8 cellular contexts compared by ENCODE assay signal in the genomic region with DNA sequence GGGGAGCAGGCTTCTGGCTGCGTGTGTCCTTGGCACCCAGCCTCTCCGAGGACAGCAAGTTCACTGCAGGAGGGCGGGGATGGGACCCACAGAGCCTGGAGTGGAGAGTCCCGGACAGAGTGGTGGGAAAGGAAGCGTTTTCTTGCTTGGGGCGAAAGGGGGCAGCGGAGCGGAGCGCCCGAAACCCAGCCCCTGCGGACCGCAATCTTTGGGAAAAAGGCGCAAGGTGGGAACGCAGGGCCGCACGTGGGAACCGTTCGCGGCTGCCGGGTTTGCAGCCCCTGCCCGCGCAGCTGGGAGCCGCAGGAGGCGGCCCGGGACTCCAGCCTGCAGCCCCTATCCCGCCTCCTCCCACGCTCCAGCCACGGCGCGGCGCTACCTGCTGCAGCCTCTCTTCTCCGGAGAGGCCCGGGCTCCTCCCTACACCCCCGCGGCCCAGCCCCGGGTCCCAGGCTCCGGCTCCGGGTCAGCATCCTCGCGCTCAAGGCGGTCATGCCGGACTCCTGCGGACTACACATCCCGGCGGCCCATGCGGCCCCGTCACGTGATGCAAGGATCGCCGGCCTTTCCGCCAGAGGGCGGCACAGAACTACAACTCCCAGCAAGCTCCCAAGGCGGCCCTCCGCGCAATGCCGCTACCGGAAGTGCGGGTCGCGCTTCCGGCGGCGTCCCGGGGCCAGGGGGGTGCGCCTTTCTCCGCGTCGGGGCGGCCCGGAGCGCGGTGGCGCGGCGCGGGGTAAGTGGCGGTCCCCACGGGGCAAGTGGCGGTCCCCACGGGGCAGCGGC. TPM values are rescaled to one million over a fixed set of nuclear protein-coding genes. Genes with fewer than 3 reads are reported as not detected.
A peak's percentile ranks its signal among the peaks of the same experiment; 100 is the strongest.
DNase-seq lines count a peak whose midpoint lies in the region; ATAC-seq and TF ChIP-seq lines count a peak whose summit lies in the region.

A gene (minus strand): TSS at position 505 of the 786 bp plus-strand sequence. CDS start 11 bp downstream, at position 494.
A gene (plus strand): TSS at position 656 of the 786 bp plus-strand sequence. CDS start 631 bp downstream, outside the sequence.

- CTCF ChIA-PET in OCI-LY7 (lab: Charles Lee; ENCODE audit: unreplicated experiment): no interaction called here

- ATAC-seq in GM21447 (IDR thresholded peaks at IDR 0.05; ENCODE audit: unreplicated experiment): peak; percentile 90

- H3K79me2 ChIP-seq in OCI-LY7 (ENCODE audit: insufficient read depth, low read depth, low read length): peaks cover 12% of the 10 kb centered on the region; the same call in 1 of the 2 replicates

- H3K27ac ChIP-seq in HUES64 (ENCODE audit: low read depth, low read length) (no peak within 1 kb of the TSS), OCI-LY7 (ENCODE audit: low read depth, low read length, poor library complexity, severe bottlenecking) (peak within 1 kb of the TSS; percentile 32), epithelial cell of prostate (no peak within 1 kb of the TSS)

- POLR2A ChIA-PET in OCI-LY7 (lab: Charles Lee): interaction anchor here (1.0 to 1.4 kb wide), 2 partner anchors 55 to 107 kb away, joined by 3 to 4 read pairs; no protein-coding TSS in a partner anchor

- no TSS peak for BruUV-seq in OCI-LY7 (replicated peaks; lab: Mats Ljungman, UMichigan)

- H3K27me3 ChIP-seq in HUES64 (ENCODE audit: insufficient read depth, low read length): no peaks in the 10 kb centered on the region

- H3K9me3 ChIP-seq in HUES64 (ENCODE audit: insufficient read depth, low read depth, low read length) (no peaks in the 10 kb centered on the region), OCI-LY7 (ENCODE audit: low read length) (no peaks in the 10 kb centered on the region)

- under 1% methylated on average over 81 of the region's 81 CpGs for WGBS in HUES64

- H3K9me2 ChIP-seq in OCI-LY7 (ENCODE audit: insufficient read depth, low read length): no peaks in the 10 kb centered on the region

- H3K4me1 ChIP-seq in HUES64 (ENCODE audit: insufficient read depth, low read length) (peaks cover 9% of the 10 kb centered on the region; the same call in 1 of the 2 replicates), OCI-LY7 (ENCODE audit: insufficient read depth, low read length, poor library complexity, severe bottlenecking) (peaks cover 20% of the 10 kb centered on the region)

- peaks cover 29% of the 10 kb centered on the region for H3K36me3 ChIP-seq in HUES64 (ENCODE audit: insufficient read depth, low read length)
- H3K36me3 ChIP-seq in OCI-LY7 (ENCODE audit: insufficient read depth, low read length): peaks cover 27% of the 10 kb centered on the region; the same call in 1 of the 2 replicates

- H3K4me2 ChIP-seq in OCI-LY7 (ENCODE audit: low read length): peak within 1 kb of the TSS; percentile 97

- H3K4me3 ChIP-seq in HUES64 (ENCODE audit: low read length) (peak within 1 kb of the TSS; percentile 74), OCI-LY7 (ENCODE audit: low read depth, low read length, poor library complexity, severe bottlenecking) (peak within 1 kb of the TSS; percentile 99)

- intact Hi-C loops in OCI-LY7 (cut with micrococcal nuclease; ENCODE audit: unreplicated experiment): loop anchor here (2.0 kb wide), 1 partner anchor 25 kb away; no protein-coding TSS in a partner anchor

- H2AFZ ChIP-seq in OCI-LY7 (ENCODE audit: low read length): peak within 1 kb of the TSS; percentile 79

- peak within 1 kb of the TSS; percentile 67 for H3K9ac ChIP-seq in HUES64 (ENCODE audit: low read depth, low read length)

- peak; percentile 54 for TF ChIP-seq CTCF in OCI-LY7 (conservative IDR thresholded peaks at IDR 0.05; ENCODE audit: low read length)

- no peaks in the 10 kb centered on the region; the same call in 1 of the 2 replicates for H4K20me1 ChIP-seq in OCI-LY7 (ENCODE audit: insufficient read depth, low read length)

- DNase-seq in DMS 273 treated with DMSO at 0.1 percent for 48 hours (lab: John Stamatoyannopoulos, UW): peak; percentile 90
- peak; percentile 97 for DNase-seq in OCI-LY7 (ENCODE audit: low spot score)
- peak; percentile 93 for DNase-seq in activated T-cell treated with anti-CD3 and anti-CD28 coated beads for 24 hours (ENCODE audit: low read depth)
- DNase-seq in epithelial cell of prostate (ENCODE audit: low read depth, low spot score): peak; percentile 75
- peak; percentile 98 for DNase-seq in mucosa of gallbladder (ENCODE audit: low spot score)
- peak; percentile 81 to 89 for DNase-seq in stimulated activated CD8-positive, alpha-beta memory T cell treated with anti-CD3 and anti-CD28 coated beads, Interleukin-4, amount 100 ng/mL, for 4 hours (ENCODE audit: low read depth in 2 of 2, low spot score in 1 of 2)

RNA-seq across cellular contexts. Expression of the first gene that starts in this region (rescaled TPM):
- 53.2 TPM for polyA plus RNA-seq in HUES64 (2013, experiment 1 of 2)
- polyA plus RNA-seq in HUES64 (2013, experiment 2 of 2): 44.9 TPM
- total RNA-seq in OCI-LY7 (2014; rRNA removed; shearing (Covaris generic)): 50.9 and 56.2 TPM in 2 replicates
- total RNA-seq in OCI-LY7 (2022) (44.6 and 51.5 TPM in 2 replicates), mucosa of gallbladder (33.9 TPM)

RNA-seq across cellular contexts. Expression of the second gene that starts in this region (rescaled TPM):
- polyA plus RNA-seq in HUES64 (2013, experiment 1 of 2): 39.7 TPM
- 37.3 TPM for polyA plus RNA-seq in HUES64 (2013, experiment 2 of 2)
- total RNA-seq in OCI-LY7 (2014; rRNA removed; shearing (Covaris generic)): 42.8 and 57.2 TPM in 2 replicates
- 152 and 160 TPM in 2 replicates for total RNA-seq in OCI-LY7 (2022)
- total RNA-seq in mucosa of gallbladder: 185 TPM
